In the genomic region with DNA sequence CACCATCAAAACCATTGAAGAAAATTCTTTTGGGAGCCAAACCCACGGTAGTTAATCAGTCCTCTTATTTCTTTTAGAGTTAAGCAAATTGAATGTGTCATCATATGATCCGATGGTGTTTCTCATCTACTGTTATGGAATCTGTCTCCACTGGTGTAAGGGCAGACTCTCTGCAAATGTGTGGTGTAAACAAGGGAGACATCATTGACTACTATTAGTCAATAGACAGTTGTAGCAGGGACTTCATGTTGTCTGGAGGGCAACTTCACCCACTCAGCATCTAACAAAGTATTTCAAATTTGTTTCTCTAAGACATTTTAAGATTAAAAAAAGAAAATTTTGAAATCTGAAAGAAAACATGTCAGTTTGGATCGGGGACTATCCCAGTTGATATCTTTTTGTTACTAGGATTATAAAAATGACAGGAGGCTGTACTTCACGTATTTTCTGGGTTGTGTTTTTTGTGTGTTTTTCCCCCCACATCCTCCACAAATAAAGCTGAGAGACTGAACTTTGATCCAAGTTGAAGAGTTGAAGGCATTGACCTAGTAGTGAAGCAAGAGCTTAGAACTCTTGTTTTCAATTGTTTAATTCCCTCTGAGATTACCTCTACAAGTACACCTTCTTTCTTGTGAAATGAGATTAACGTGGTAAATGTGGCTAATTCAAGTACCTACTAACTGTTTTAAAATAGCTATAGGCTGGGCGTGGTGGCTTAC, we compare ENCODE assay signal across 1 cellular context.
A peak's percentile ranks its signal among the peaks of the same experiment; 100 is the strongest.
TF ChIP-seq lines count a peak whose summit lies in the region.

No MANE protein-coding gene starts in this region.

TF ChIP-seq in liver, 16 proteins besides CTCF, POLR2A, EP300 and RAD21:
- no peak for TF ChIP-seq ATF3 (IDR thresholded peaks at IDR 0.05)
- TF ChIP-seq FOXA1 (IDR thresholded peaks at IDR 0.05), result no peak
- TF ChIP-seq NR2F2 (IDR thresholded peaks at IDR 0.05), result no peak
- TF ChIP-seq YY1 (IDR thresholded peaks at IDR 0.05), result no peak
- TF ChIP-seq GABPA (IDR thresholded peaks at IDR 0.05 in 1 of 2, conservative IDR thresholded peaks at IDR 0.05 in 1 of 2), result no peak
- TF ChIP-seq HNF4A (conservative IDR thresholded peaks at IDR 0.05), result peak; percentile 90 to 93
- peak; percentile 81 for TF ChIP-seq HNF4G (IDR thresholded peaks at IDR 0.05)
- TF ChIP-seq, protein P1, sequence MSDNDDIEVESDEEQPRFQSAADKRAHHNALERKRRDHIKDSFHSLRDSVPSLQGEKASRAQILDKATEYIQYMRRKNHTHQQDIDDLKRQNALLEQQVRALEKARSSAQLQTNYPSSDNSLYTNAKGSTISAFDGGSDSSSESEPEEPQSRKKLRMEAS (IDR thresholded peaks at IDR 0.05), result peak; percentile 29
- TF ChIP-seq EGR1 (IDR thresholded peaks at IDR 0.05; ENCODE audit: low read depth in 2 of 2), result no peak
- TF ChIP-seq RXRA (IDR thresholded peaks at IDR 0.05), result peak; percentile 79 to 91
- peak; percentile 83 for TF ChIP-seq SP1 (IDR thresholded peaks at IDR 0.05)
- TF ChIP-seq, protein P2, sequence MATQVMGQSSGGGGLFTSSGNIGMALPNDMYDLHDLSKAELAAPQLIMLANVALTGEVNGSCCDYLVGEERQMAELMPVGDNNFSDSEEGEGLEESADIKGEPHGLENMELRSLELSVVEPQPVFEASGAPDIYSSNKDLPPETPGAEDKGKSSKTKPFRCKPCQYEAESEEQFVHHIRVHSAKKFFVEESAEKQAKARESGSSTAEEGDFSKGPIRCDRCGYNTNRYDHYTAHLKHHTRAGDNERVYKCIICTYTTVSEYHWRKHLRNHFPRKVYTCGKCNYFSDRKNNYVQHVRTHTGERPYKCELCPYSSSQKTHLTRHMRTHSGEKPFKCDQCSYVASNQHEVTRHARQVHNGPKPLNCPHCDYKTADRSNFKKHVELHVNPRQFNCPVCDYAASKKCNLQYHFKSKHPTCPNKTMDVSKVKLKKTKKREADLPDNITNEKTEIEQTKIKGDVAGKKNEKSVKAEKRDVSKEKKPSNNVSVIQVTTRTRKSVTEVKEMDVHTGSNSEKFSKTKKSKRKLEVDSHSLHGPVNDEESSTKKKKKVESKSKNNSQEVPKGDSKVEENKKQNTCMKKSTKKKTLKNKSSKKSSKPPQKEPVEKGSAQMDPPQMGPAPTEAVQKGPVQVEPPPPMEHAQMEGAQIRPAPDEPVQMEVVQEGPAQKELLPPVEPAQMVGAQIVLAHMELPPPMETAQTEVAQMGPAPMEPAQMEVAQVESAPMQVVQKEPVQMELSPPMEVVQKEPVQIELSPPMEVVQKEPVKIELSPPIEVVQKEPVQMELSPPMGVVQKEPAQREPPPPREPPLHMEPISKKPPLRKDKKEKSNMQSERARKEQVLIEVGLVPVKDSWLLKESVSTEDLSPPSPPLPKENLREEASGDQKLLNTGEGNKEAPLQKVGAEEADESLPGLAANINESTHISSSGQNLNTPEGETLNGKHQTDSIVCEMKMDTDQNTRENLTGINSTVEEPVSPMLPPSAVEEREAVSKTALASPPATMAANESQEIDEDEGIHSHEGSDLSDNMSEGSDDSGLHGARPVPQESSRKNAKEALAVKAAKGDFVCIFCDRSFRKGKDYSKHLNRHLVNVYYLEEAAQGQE (IDR thresholded peaks at IDR 0.05), result no peak
- TF ChIP-seq FOXA2 (IDR thresholded peaks at IDR 0.05), result no peak
